ENCODE assay signal across 25 cellular contexts in genomic region chr6:34355889-34356288, GRCh38.
"Had no signal": no experiment of that assay in that cellular context is flagged by ENCODE, and none has a peak within 500 bp of the region (broad histone marks: within the 10 kb centered on the region; RNA-seq: fewer than 3 reads in every experiment).

No MANE protein-coding gene starts in this region.

- H3K9ac ChIP-seq: neural progenitor cell had no signal

- DNase-seq: colonic mucosa; effector CD8-positive, alpha-beta T cell; endodermal cell; foreskin fibroblast; heart left ventricle; kidney; mesenchymal stem cell; mucosa of descending colon; naive thymus-derived CD4-positive, alpha-beta T cell; nucleus accumbens; right lobe of liver; small intestine; stimulated activated CD4-positive, alpha-beta T cell treated with anti-CD3 and anti-CD28 coated beads, Interleukin-15, amount 100 ng/mL, for 24 hours; stimulated activated CD4-positive, alpha-beta T cell treated with anti-CD3 and anti-CD28 coated beads, Interleukin-2, amount 100 ng/mL, for 48 hours; stimulated activated naive B cell treated with anti-CD40 and anti-IgM and Interleukin-4, amounts not matched to agents 10 μg/mL and 1 μg/mL and 100 μg/mL, for 72 hours; upper lobe of left lung had no signal

- H3K4me2 ChIP-seq: hepatocyte, neural progenitor cell had no signal

- H3K4me1 ChIP-seq: colonic mucosa, prostate gland had no signal

- ATAC-seq: esophagus mucosa; gastroesophageal sphincter; heart left ventricle; left lobe of liver; mucosa of descending colon; naive thymus-derived CD4-positive, alpha-beta T cell; right lobe of liver; stimulated activated naive B cell treated with anti-CD40 and anti-IgM and Interleukin-4, amounts not matched to agents 10 μg/mL and 1 μg/mL and 100 μg/mL, for 72 hours had no signal

- H3K27me3 ChIP-seq: colonic mucosa, gastroesophageal sphincter, heart left ventricle, hepatocyte, neural progenitor cell, right lobe of liver, tibial nerve, upper lobe of left lung had no signal

- H3K9me3 ChIP-seq: colonic mucosa, gastroesophageal sphincter, heart left ventricle, mucosa of descending colon, prostate gland, right lobe of liver, thoracic aorta, tibial nerve, upper lobe of left lung had no signal

- H2AFZ ChIP-seq: hepatocyte, neural progenitor cell had no signal

- H3K4me3 ChIP-seq: colonic mucosa, gastroesophageal sphincter, heart left ventricle, hepatocyte, mucosa of descending colon, neural progenitor cell, prostate gland, right lobe of liver, thoracic aorta, tibial nerve, upper lobe of left lung had no signal

- H3K36me3 ChIP-seq: colonic mucosa, gastroesophageal sphincter, heart left ventricle, neural progenitor cell, prostate gland, right lobe of liver, thoracic aorta, tibial nerve, upper lobe of left lung had no signal

- H3K27ac ChIP-seq: colonic mucosa, epithelial cell of prostate, gastroesophageal sphincter, heart left ventricle, hepatocyte, neural progenitor cell, prostate gland, right lobe of liver, thoracic aorta, tibial nerve, upper lobe of left lung had no signal
